16 cellular contexts compared by ENCODE assay signal in the genomic region with DNA sequence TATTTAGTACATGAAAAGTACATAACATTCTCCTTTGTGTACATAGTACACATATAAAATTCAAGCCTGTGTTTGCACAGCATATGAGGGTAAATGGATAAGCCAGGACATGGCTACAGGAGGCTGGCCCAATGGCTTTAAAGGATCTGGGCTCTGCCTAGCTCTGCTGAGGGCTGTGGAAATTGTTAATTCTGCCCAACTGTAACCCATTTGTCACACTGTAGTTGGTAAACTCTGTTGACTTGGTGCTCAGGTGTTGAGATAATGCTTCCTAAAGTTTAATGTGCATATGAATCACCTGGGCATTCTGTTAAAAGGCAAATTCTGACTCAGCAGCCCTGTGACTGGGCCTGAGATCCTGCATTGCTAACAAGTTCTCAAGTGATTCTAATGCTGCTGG.
DNase-seq lines count a peak whose midpoint lies in the region; ATAC-seq, FAIRE-seq and TF ChIP-seq lines count a peak whose summit lies in the region.
"Had no signal": no experiment of that assay in that cellular context is flagged by ENCODE, and none has a peak within 500 bp of the region (broad histone marks: within the 10 kb centered on the region; RNA-seq: fewer than 3 reads in every experiment).

No MANE protein-coding gene starts in this region.

- ATAC-seq in gastrocnemius medialis = no peak
- ATAC-seq in GM18870 (IDR thresholded peaks at IDR 0.05; ENCODE audit: unreplicated experiment) = no peak

- peaks cover 44% of the 10 kb centered on the region for H3K4me1 ChIP-seq in OCI-LY7 (ENCODE audit: insufficient read depth, low read length, poor library complexity, severe bottlenecking)
- no peaks in the 10 kb centered on the region for H3K4me1 ChIP-seq in small intestine (ENCODE audit: control insufficient read depth in 2 of 2, insufficient read depth in 1 of 2, low read depth in 1 of 2, low read length in 1 of 2)
- no peaks in the 10 kb centered on the region for H3K4me1 ChIP-seq in gastrocnemius medialis
- H3K4me1 ChIP-seq: adrenal gland, tibial artery had no signal

- no peak overlapping the region for H3K4me2 ChIP-seq in OCI-LY7 (ENCODE audit: low read length)

- H3K27me3 ChIP-seq in small intestine (ENCODE audit: control insufficient read depth in 2 of 2, insufficient read depth in 2 of 2, low read length in 2 of 2) (no peaks in the 10 kb centered on the region), gastrocnemius medialis (no peaks in the 10 kb centered on the region)
- H3K27me3 ChIP-seq: adrenal gland, ovary, tibial artery had no signal

- H2AFZ ChIP-seq in OCI-LY7 (ENCODE audit: low read length) = peak overlapping the region; percentile 49; the same call in 1 of the 2 replicates

- no peak overlapping the region for H3K27ac ChIP-seq in OCI-LY7 (ENCODE audit: low read depth, low read length, poor library complexity, severe bottlenecking)
- no peak overlapping the region for H3K27ac ChIP-seq in small intestine (ENCODE audit: low read depth in 1 of 2, low read length in 1 of 2)
- no peak overlapping the region for H3K27ac ChIP-seq in gastrocnemius medialis
- H3K27ac ChIP-seq: adrenal gland, ovary, tibial artery had no signal

- CTCF ChIA-PET in OCI-LY7 (lab: Charles Lee; ENCODE audit: unreplicated experiment) = interaction anchor here (0.8 to 2.3 kb wide), 2 partner anchors 9 to 10 kb away, joined by 5 to 8 read pairs; no protein-coding TSS in a partner anchor

- intact Hi-C loops in OCI-LY7 (cut with micrococcal nuclease; ENCODE audit: unreplicated experiment) (no loop called here), gastrocnemius medialis (cut with DNase I; ENCODE audit: low total_unique reads) (no loop called here)

- DNase-seq in NCI-H146 (lab: John Stamatoyannopoulos, UW) (peak; percentile 5), NCI-H146 treated with DMSO at 0.1 percent for 48 hours (lab: John Stamatoyannopoulos, UW; ENCODE audit: unreplicated experiment) (no peak), OCI-LY7 (ENCODE audit: low spot score) (no peak), epithelial cell of proximal tubule (ENCODE audit: low read depth) (peak; percentile 37), small intestine (peak; percentile 9), gastrocnemius medialis (no peak)
- DNase-seq in activated naive CD4-positive, alpha-beta T cell (lab: John Stamatoyannopoulos, UW) = no peak
- DNase-seq: activated CD4-positive, alpha-beta memory T cell treated with anti-CD3 and anti-CD28 coated beads for 36 hours; adrenal gland; DND-41; kidney glomerular epithelial cell; MM.1S; ovary; tibial artery had no signal

- FAIRE-seq in small intestine (lab: Jason Lieb, UNC) = no peak
- FAIRE-seq: endometrium had no signal

- H3K9me3 ChIP-seq in OCI-LY7 (ENCODE audit: low read length) = no peaks in the 10 kb centered on the region
- H3K9me3 ChIP-seq in small intestine (ENCODE audit: control insufficient read depth, low read depth) = no peaks in the 10 kb centered on the region
- no peaks in the 10 kb centered on the region for H3K9me3 ChIP-seq in gastrocnemius medialis
- H3K9me3 ChIP-seq: adrenal gland, ovary, tibial artery had no signal

- no peaks in the 10 kb centered on the region for H3K9me2 ChIP-seq in OCI-LY7 (ENCODE audit: insufficient read depth, low read length)

- TF ChIP-seq CTCF in OCI-LY7 (conservative IDR thresholded peaks at IDR 0.05; ENCODE audit: low read length) (no peak), epithelial cell of proximal tubule (conservative IDR thresholded peaks at IDR 0.05; ENCODE audit: low read depth, low read length) (no peak), gastrocnemius medialis (IDR thresholded peaks at IDR 0.05 in 4 of 5, conservative IDR thresholded peaks at IDR 0.05 in 1 of 5) (no peak)

- BruUV-seq in OCI-LY7 (replicated peaks; lab: Mats Ljungman, UMichigan) = no TSS peak

- in situ Hi-C loops in gastrocnemius medialis (cut with MboI; ENCODE audit: low sequenced_read_pairs in 4 of 4) = loop anchor here in 2 of 4 donors (10.0 kb wide), 1 partner anchor 296 kb away; no protein-coding TSS in a partner anchor

- H3K4me3 ChIP-seq in OCI-LY7 (ENCODE audit: low read depth, low read length, poor library complexity, severe bottlenecking) (no peak overlapping the region), epithelial cell of proximal tubule (ENCODE audit: low read depth, low read length) (no peak overlapping the region), small intestine (ENCODE audit: low read depth in 1 of 2, low read length in 2 of 2) (no peak overlapping the region), gastrocnemius medialis (no peak overlapping the region)
- H3K4me3 ChIP-seq: adrenal gland, ovary, tibial artery had no signal

- H3K79me2 ChIP-seq in OCI-LY7 (ENCODE audit: insufficient read depth, low read depth, low read length) = no peaks in the 10 kb centered on the region

- POLR2A ChIA-PET in OCI-LY7 (lab: Charles Lee) = interaction anchor here (0.8 to 4.8 kb wide), 5 partner anchors 9 to 551 kb away, joined by 3 to 30 read pairs (median 3); no protein-coding TSS in a partner anchor

- no peaks in the 10 kb centered on the region for H4K20me1 ChIP-seq in OCI-LY7 (ENCODE audit: insufficient read depth, low read length)

- no peak for TF ChIP-seq POLR2A in gastrocnemius medialis (IDR thresholded peaks at IDR 0.05)

- no peaks in the 10 kb centered on the region for H3K36me3 ChIP-seq in OCI-LY7 (ENCODE audit: insufficient read depth, low read length)
- no peaks in the 10 kb centered on the region for H3K36me3 ChIP-seq in small intestine (ENCODE audit: control insufficient read depth in 2 of 2, insufficient read depth in 2 of 2, low read length in 2 of 2)
- no peaks in the 10 kb centered on the region for H3K36me3 ChIP-seq in gastrocnemius medialis
- H3K36me3 ChIP-seq: adrenal gland, ovary, tibial artery had no signal

Comparison
In these comparisons a context has a peak if more than half of its experiments do, and no peak if none do; other contexts are left out.
1. DNase-seq: peak in NCI-H146 (single experiment), epithelial cell of proximal tubule (single experiment) and small intestine (single experiment); none in NCI-H146 treated with DMSO at 0.1 percent for 48 hours (single experiment), OCI-LY7 (single experiment), activated naive CD4-positive, alpha-beta T cell (0 of 4) and gastrocnemius medialis (0 of 2).